2 cellular contexts compared by ENCODE assay signal in the genomic region with DNA sequence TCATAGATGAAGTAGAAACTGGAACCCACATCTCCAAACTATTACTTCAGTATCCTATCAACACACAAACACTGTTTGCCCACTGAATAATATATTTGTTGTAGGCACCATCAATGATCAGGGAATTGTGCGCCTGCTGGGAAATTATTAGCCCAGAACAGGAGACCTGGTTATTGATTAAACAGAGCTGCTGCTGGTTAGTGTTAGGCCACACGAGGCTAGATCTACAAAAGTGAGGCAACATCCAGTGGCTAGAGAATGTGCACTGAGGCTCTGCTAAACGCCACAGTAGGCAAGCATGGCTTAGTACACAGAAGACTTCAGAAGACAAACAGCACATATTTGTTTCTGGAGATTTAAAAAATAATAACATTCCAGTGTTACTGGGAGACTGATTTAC.
A peak's percentile ranks its signal among the peaks of the same experiment; 100 is the strongest.
TF ChIP-seq lines count a peak whose summit lies in the region.

No MANE protein-coding gene starts in this region.

TF ChIP-seq in SK-N-SH treated with all-trans-retinoic acid at 6 μM for 48 hours, 23 proteins besides CTCF, POLR2A, EP300 and RAD21 (continued from another document):
- TF ChIP-seq, protein P1, sequence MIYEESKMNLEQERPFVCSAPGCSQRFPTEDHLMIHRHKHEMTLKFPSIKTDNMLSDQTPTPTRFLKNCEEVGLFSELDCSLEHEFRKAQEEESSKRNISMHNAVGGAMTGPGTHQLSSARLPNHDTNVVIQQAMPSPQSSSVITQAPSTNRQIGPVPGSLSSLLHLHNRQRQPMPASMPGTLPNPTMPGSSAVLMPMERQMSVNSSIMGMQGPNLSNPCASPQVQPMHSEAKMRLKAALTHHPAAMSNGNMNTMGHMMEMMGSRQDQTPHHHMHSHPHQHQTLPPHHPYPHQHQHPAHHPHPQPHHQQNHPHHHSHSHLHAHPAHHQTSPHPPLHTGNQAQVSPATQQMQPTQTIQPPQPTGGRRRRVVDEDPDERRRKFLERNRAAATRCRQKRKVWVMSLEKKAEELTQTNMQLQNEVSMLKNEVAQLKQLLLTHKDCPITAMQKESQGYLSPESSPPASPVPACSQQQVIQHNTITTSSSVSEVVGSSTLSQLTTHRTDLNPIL (CRISPR knock-in tag; IDR thresholded peaks at IDR 0.05; ENCODE audit: low read depth) = no peak

TF ChIP-seq in HepG2, 621 proteins besides CTCF, POLR2A, EP300 and RAD21 (continued from another document and continues in another):
- TF ChIP-seq MTF2 (CRISPR knock-in tag; IDR thresholded peaks at IDR 0.05; ENCODE audit: borderline replicate concordance) (no peak), ZNF75D (CRISPR knock-in tag; IDR thresholded peaks at IDR 0.05; ENCODE audit: borderline replicate concordance) (no peak), SRSF4 (IDR thresholded peaks at IDR 0.05; ENCODE audit: low read depth, low read length, poor library complexity, severe bottlenecking) (no peak), RBM22 (optimal IDR thresholded peaks at IDR 0.05; ENCODE audit: low read length) (no peak), ZBTB7B (CRISPR knock-in tag; IDR thresholded peaks at IDR 0.05) (no peak), LCORL (IDR thresholded peaks at IDR 0.05) (no peak), LCORL (CRISPR knock-in tag; IDR thresholded peaks at IDR 0.05) (0 out of 2 replicates have a peak, but pooled peaks have one; percentile 35), SATB2 (CRISPR knock-in tag; IDR thresholded peaks at IDR 0.05) (no peak), ZNF12 (CRISPR knock-in tag; IDR thresholded peaks at IDR 0.05) (0 out of 2 replicates have a peak, but pooled peaks have one; percentile 28), ARNTL (CRISPR knock-in tag; IDR thresholded peaks at IDR 0.05) (peak; percentile 70; the same call in 1 of the 2 replicates), YEATS4 (CRISPR knock-in tag; IDR thresholded peaks at IDR 0.05; ENCODE audit: borderline replicate concordance) (no peak), TGIF2 (CRISPR knock-in tag; IDR thresholded peaks at IDR 0.05) (no peak), SRF (IDR thresholded peaks at IDR 0.05; ENCODE audit: low read depth, low read length) (no peak), CAMTA2 (CRISPR knock-in tag; IDR thresholded peaks at IDR 0.05; ENCODE audit: borderline replicate concordance) (no peak), HDAC2 (CRISPR knock-in tag; IDR thresholded peaks at IDR 0.05) (peak; percentile 77), ZNF589 (CRISPR knock-in tag; conservative IDR thresholded peaks at IDR 0.05) (no peak), HDAC1 (CRISPR knock-in tag; IDR thresholded peaks at IDR 0.05) (0 out of 2 replicates have a peak, but pooled peaks have one; percentile 10), FOSL1 (CRISPR knock-in tag; IDR thresholded peaks at IDR 0.05; ENCODE audit: borderline replicate concordance) (no peak), RFX1 (IDR thresholded peaks at IDR 0.05) (no peak), ZNF780A (CRISPR knock-in tag; IDR thresholded peaks at IDR 0.05) (no peak), ADNP (CRISPR knock-in tag; IDR thresholded peaks at IDR 0.05) (no peak), FOXP1 (IDR thresholded peaks at IDR 0.05) (no peak), FOXP1 (CRISPR knock-in tag; IDR thresholded peaks at IDR 0.05) (peak; percentile 78), DNMT3B (CRISPR knock-in tag; conservative IDR thresholded peaks at IDR 0.05) (0 out of 2 replicates have a peak, but pooled peaks have one; percentile 58), ONECUT2 (CRISPR knock-in tag; IDR thresholded peaks at IDR 0.05) (peak; percentile 74), ZIK1 (CRISPR knock-in tag; IDR thresholded peaks at IDR 0.05; ENCODE audit: borderline replicate concordance, low read depth) (no peak)
- TF ChIP-seq, protein P2, sequence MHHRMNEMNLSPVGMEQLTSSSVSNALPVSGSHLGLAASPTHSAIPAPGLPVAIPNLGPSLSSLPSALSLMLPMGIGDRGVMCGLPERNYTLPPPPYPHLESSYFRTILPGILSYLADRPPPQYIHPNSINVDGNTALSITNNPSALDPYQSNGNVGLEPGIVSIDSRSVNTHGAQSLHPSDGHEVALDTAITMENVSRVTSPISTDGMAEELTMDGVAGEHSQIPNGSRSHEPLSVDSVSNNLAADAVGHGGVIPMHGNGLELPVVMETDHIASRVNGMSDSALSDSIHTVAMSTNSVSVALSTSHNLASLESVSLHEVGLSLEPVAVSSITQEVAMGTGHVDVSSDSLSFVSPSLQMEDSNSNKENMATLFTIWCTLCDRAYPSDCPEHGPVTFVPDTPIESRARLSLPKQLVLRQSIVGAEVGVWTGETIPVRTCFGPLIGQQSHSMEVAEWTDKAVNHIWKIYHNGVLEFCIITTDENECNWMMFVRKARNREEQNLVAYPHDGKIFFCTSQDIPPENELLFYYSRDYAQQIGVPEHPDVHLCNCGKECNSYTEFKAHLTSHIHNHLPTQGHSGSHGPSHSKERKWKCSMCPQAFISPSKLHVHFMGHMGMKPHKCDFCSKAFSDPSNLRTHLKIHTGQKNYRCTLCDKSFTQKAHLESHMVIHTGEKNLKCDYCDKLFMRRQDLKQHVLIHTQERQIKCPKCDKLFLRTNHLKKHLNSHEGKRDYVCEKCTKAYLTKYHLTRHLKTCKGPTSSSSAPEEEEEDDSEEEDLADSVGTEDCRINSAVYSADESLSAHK (CRISPR knock-in tag; IDR thresholded peaks at IDR 0.05; ENCODE audit: borderline replicate concordance) = no peak
- TF ChIP-seq, protein P3, sequence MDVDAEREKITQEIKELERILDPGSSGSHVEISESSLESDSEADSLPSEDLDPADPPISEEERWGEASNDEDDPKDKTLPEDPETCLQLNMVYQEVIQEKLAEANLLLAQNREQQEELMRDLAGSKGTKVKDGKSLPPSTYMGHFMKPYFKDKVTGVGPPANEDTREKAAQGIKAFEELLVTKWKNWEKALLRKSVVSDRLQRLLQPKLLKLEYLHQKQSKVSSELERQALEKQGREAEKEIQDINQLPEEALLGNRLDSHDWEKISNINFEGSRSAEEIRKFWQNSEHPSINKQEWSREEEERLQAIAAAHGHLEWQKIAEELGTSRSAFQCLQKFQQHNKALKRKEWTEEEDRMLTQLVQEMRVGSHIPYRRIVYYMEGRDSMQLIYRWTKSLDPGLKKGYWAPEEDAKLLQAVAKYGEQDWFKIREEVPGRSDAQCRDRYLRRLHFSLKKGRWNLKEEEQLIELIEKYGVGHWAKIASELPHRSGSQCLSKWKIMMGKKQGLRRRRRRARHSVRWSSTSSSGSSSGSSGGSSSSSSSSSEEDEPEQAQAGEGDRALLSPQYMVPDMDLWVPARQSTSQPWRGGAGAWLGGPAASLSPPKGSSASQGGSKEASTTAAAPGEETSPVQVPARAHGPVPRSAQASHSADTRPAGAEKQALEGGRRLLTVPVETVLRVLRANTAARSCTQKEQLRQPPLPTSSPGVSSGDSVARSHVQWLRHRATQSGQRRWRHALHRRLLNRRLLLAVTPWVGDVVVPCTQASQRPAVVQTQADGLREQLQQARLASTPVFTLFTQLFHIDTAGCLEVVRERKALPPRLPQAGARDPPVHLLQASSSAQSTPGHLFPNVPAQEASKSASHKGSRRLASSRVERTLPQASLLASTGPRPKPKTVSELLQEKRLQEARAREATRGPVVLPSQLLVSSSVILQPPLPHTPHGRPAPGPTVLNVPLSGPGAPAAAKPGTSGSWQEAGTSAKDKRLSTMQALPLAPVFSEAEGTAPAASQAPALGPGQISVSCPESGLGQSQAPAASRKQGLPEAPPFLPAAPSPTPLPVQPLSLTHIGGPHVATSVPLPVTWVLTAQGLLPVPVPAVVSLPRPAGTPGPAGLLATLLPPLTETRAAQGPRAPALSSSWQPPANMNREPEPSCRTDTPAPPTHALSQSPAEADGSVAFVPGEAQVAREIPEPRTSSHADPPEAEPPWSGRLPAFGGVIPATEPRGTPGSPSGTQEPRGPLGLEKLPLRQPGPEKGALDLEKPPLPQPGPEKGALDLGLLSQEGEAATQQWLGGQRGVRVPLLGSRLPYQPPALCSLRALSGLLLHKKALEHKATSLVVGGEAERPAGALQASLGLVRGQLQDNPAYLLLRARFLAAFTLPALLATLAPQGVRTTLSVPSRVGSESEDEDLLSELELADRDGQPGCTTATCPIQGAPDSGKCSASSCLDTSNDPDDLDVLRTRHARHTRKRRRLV (CRISPR knock-in tag; IDR thresholded peaks at IDR 0.05) = no peak
- TF ChIP-seq, protein P4, sequence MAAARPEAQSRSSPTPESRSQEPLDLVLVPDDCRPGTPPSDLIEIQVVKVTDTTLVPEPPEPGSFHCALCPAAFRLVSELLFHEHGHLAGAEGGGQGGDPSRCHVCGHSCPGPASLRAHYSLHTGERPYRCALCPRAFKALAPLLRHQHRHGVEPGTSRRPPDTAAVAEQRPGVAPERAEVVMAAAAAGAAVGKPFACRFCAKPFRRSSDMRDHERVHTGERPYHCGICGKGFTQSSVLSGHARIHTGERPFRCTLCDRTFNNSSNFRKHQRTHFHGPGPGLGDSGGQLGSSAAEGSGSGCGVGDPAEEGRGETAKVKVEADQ (CRISPR knock-in tag; IDR thresholded peaks at IDR 0.05; ENCODE audit: borderline replicate concordance) = no peak
- TF ChIP-seq, protein P5, sequence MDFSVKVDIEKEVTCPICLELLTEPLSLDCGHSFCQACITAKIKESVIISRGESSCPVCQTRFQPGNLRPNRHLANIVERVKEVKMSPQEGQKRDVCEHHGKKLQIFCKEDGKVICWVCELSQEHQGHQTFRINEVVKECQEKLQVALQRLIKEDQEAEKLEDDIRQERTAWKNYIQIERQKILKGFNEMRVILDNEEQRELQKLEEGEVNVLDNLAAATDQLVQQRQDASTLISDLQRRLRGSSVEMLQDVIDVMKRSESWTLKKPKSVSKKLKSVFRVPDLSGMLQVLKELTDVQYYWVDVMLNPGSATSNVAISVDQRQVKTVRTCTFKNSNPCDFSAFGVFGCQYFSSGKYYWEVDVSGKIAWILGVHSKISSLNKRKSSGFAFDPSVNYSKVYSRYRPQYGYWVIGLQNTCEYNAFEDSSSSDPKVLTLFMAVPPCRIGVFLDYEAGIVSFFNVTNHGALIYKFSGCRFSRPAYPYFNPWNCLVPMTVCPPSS (IDR thresholded peaks at IDR 0.05) = no peak
- TF ChIP-seq, protein P6, sequence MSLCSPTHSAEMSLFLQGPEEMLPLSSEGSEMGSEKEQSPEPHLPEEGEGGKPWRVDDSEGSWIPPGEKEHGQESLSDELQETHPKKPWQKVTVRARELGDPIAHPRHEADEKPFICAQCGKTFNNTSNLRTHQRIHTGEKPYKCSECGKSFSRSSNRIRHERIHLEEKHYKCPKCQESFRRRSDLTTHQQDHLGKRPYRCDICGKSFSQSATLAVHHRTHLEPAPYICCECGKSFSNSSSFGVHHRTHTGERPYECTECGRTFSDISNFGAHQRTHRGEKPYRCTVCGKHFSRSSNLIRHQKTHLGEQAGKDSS (CRISPR knock-in tag; IDR thresholded peaks at IDR 0.05; ENCODE audit: borderline replicate concordance, low read depth) = no peak
- TF ChIP-seq, protein P7, sequence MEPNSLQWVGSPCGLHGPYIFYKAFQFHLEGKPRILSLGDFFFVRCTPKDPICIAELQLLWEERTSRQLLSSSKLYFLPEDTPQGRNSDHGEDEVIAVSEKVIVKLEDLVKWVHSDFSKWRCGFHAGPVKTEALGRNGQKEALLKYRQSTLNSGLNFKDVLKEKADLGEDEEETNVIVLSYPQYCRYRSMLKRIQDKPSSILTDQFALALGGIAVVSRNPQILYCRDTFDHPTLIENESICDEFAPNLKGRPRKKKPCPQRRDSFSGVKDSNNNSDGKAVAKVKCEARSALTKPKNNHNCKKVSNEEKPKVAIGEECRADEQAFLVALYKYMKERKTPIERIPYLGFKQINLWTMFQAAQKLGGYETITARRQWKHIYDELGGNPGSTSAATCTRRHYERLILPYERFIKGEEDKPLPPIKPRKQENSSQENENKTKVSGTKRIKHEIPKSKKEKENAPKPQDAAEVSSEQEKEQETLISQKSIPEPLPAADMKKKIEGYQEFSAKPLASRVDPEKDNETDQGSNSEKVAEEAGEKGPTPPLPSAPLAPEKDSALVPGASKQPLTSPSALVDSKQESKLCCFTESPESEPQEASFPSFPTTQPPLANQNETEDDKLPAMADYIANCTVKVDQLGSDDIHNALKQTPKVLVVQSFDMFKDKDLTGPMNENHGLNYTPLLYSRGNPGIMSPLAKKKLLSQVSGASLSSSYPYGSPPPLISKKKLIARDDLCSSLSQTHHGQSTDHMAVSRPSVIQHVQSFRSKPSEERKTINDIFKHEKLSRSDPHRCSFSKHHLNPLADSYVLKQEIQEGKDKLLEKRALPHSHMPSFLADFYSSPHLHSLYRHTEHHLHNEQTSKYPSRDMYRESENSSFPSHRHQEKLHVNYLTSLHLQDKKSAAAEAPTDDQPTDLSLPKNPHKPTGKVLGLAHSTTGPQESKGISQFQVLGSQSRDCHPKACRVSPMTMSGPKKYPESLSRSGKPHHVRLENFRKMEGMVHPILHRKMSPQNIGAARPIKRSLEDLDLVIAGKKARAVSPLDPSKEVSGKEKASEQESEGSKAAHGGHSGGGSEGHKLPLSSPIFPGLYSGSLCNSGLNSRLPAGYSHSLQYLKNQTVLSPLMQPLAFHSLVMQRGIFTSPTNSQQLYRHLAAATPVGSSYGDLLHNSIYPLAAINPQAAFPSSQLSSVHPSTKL (CRISPR knock-in tag; IDR thresholded peaks at IDR 0.05) = peak; percentile 77
- TF ChIP-seq, protein P8, sequence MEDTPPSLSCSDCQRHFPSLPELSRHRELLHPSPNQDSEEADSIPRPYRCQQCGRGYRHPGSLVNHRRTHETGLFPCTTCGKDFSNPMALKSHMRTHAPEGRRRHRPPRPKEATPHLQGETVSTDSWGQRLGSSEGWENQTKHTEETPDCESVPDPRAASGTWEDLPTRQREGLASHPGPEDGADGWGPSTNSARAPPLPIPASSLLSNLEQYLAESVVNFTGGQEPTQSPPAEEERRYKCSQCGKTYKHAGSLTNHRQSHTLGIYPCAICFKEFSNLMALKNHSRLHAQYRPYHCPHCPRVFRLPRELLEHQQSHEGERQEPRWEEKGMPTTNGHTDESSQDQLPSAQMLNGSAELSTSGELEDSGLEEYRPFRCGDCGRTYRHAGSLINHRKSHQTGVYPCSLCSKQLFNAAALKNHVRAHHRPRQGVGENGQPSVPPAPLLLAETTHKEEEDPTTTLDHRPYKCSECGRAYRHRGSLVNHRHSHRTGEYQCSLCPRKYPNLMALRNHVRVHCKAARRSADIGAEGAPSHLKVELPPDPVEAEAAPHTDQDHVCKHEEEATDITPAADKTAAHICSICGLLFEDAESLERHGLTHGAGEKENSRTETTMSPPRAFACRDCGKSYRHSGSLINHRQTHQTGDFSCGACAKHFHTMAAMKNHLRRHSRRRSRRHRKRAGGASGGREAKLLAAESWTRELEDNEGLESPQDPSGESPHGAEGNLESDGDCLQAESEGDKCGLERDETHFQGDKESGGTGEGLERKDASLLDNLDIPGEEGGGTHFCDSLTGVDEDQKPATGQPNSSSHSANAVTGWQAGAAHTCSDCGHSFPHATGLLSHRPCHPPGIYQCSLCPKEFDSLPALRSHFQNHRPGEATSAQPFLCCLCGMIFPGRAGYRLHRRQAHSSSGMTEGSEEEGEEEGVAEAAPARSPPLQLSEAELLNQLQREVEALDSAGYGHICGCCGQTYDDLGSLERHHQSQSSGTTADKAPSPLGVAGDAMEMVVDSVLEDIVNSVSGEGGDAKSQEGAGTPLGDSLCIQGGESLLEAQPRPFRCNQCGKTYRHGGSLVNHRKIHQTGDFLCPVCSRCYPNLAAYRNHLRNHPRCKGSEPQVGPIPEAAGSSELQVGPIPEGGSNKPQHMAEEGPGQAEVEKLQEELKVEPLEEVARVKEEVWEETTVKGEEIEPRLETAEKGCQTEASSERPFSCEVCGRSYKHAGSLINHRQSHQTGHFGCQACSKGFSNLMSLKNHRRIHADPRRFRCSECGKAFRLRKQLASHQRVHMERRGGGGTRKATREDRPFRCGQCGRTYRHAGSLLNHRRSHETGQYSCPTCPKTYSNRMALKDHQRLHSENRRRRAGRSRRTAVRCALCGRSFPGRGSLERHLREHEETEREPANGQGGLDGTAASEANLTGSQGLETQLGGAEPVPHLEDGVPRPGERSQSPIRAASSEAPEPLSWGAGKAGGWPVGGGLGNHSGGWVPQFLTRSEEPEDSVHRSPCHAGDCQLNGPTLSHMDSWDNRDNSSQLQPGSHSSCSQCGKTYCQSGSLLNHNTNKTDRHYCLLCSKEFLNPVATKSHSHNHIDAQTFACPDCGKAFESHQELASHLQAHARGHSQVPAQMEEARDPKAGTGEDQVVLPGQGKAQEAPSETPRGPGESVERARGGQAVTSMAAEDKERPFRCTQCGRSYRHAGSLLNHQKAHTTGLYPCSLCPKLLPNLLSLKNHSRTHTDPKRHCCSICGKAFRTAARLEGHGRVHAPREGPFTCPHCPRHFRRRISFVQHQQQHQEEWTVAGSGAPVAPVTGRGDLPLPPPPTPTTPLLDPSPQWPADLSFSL (CRISPR knock-in tag; IDR thresholded peaks at IDR 0.05) = no peak
